In the genomic region with DNA sequence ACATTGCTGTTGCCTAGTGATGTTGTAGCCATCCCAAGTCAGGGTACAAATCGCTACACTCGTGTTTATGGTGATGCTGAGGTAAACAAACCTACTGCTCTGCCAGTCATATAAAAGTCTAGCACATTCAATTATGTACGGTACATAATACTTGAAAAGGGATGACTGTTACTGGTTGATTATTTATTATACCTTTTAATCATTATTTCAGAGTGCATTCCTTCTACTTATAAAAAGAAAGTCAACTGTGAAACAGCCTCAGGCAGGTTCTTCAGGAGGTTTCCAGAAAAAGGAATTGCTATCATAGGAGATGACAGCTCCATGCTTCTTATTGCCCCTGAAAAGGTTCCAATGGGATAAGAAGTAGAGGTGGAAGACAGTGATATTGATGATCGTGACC, we compare ENCODE assay signal across 24 cellular contexts.
"Had no signal": no experiment of that assay in that cellular context is flagged by ENCODE, and none has a peak within 500 bp of the region (broad histone marks: within the 10 kb centered on the region; RNA-seq: fewer than 3 reads in every experiment).

No MANE protein-coding gene starts in this region.

- H3K36me3 ChIP-seq: heart right ventricle, left lung, lower lobe of right lung, ovary, prostate gland, right lobe of liver, tibial nerve, uterus had no signal

- H3K9me3 ChIP-seq: left lung, lower lobe of right lung, ovary, prostate gland, right lobe of liver, tibial nerve, uterus had no signal

- DNase-seq: heart right ventricle; islet precursor cell; left colon; left lung; lower lobe of right lung; mammary epithelial cell; mesenchymal stem cell; naive B cell; natural killer cell; ovary; right lobe of liver; stimulated activated CD4-positive, alpha-beta T cell treated with anti-CD3 and anti-CD28 coated beads, Interleukin-1b, Interleukin-23, amount 100 ng/mL, for 48 hours; stimulated activated CD4-positive, alpha-beta T cell treated with anti-CD3 and anti-CD28 coated beads, Interleukin-2, amount 100 ng/mL, for 48 hours; stimulated activated CD4-positive, alpha-beta T cell treated with anti-CD3 and anti-CD28 coated beads, Interleukin-4, amount 100 ng/mL, for 4 hours; stimulated activated CD8-positive, alpha-beta memory T cell treated with anti-CD3 and anti-CD28 coated beads, Interleukin-4, amount 100 ng/mL, for 48 hours; stimulated activated naive CD4-positive, alpha-beta T cell treated with Interleukin-2 at 50 U/mL for 16 hours; stimulated activated naive CD8-positive, alpha-beta T cell treated with anti-CD3 and anti-CD28 coated beads, Interleukin-15, amount 100 ng/mL, for 72 hours; substantia nigra; uterus had no signal

- H3K27ac ChIP-seq: heart right ventricle, hepatocyte, left lung, lower lobe of right lung, ovary, prostate gland, right lobe of liver, tibial nerve, uterus had no signal

- H3K4me2 ChIP-seq: hepatocyte, smooth muscle cell had no signal

- H3K4me1 ChIP-seq: left lung, lower lobe of right lung, prostate gland, uterus had no signal

- H3K27me3 ChIP-seq: heart right ventricle, hepatocyte, left lung, ovary, right lobe of liver, tibial nerve, uterus had no signal

- ATAC-seq: heart right ventricle; left colon; left lung; lower lobe of right lung; natural killer cell; right lobe of liver; stimulated activated memory B cell treated with anti-CD40 and anti-IgM and Interleukin-4, amounts not matched to agents 10 μg/mL and 1 μg/mL and 100 μg/mL, for 72 hours; stimulated activated naive CD8-positive, alpha-beta T cell treated with anti-CD3 and anti-CD28 coated beads, Interleukin-15, amount 100 ng/mL, for 72 hours had no signal

- H2AFZ ChIP-seq: hepatocyte had no signal

- H3K79me2 ChIP-seq: hepatocyte had no signal

- H3K4me3 ChIP-seq: heart right ventricle, hepatocyte, left lung, lower lobe of right lung, ovary, prostate gland, right lobe of liver, smooth muscle cell, tibial nerve, uterus had no signal
